ENCODE assay signal across 9 cellular contexts in the genomic region with DNA sequence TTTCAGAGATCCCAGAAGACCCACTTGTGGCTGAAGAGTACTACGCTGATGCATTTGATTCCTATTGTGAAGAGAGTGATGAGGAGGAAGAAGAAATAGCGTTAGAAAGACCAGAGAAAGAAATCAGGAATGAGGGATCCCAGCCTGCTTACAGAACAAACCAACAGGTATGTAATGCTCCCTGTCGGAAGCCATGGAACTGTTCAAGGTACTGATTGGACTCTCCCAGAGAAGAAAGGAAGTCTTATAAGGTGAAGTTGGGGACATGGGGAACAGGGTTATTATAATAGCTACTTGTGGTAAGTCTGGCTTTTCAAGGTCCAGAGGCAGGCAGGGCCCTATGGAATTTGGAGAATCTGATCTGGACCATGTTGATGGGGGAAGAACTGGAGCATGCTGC.
"Had no signal": no experiment of that assay in that cellular context is flagged by ENCODE, and none has a peak within 500 bp of the region (broad histone marks: within the 10 kb centered on the region; RNA-seq: fewer than 3 reads in every experiment).

No MANE protein-coding gene starts in this region.

- ATAC-seq: HCT116, HepG2, K562 had no signal

- H3K4me3 ChIP-seq: HAP-1, K562 had no signal

- H3K9me3 ChIP-seq: HAP-1 had no signal

- H3K27me3 Mint-ChIP-seq: IgD-negative memory B cell had no signal

- H3K4me1 ChIP-seq: HAP-1 had no signal

- H3K4me1 Mint-ChIP-seq: IgD-negative memory B cell had no signal

- H3K27ac Mint-ChIP-seq: IgD-negative memory B cell had no signal

- H3K36me3 Mint-ChIP-seq: IgD-negative memory B cell had no signal

- H3K9me3 Mint-ChIP-seq: IgD-negative memory B cell had no signal

- H3K4me3 Mint-ChIP-seq: IgD-negative memory B cell had no signal

- H3K27ac ChIP-seq: HL-60 had no signal

- DNase-seq: GOT3, H7, KG1 had no signal

- H3K36me3 ChIP-seq: HAP-1 had no signal
